In genomic region chr14:56461876-56462275, GRCh38 we compare ENCODE assay signal across 27 cellular contexts.
"Had no signal": no experiment of that assay in that cellular context is flagged by ENCODE, and none has a peak within 500 bp of the region (broad histone marks: within the 10 kb centered on the region; RNA-seq: fewer than 3 reads in every experiment).

No MANE protein-coding gene starts in this region.

- H3K9me3 Mint-ChIP-seq: natural killer cell treated with Interleukin-12 subunit alpha and Interleukin-12 subunit beta and Interleukin-15 and Interleukin-18, amount 100 ng/mL, for 72 hours had no signal

- H3K4me3 ChIP-seq: hepatocyte, left ventricle myocardium inferior, lung, mucosa of descending colon, pancreas, psoas muscle, skin epidermis, suprapubic skin, thoracic aorta, tibial artery, upper lobe of right lung, uterus had no signal

- FAIRE-seq: pancreas had no signal

- H2AFZ ChIP-seq: hepatocyte had no signal

- DNase-seq: islet precursor cell; left ventricle myocardium inferior; midbrain; mucosa of descending colon; naive thymus-derived CD4-positive, alpha-beta T cell; nucleus accumbens; pancreas; psoas muscle; right cardiac atrium; stimulated activated CD4-positive, alpha-beta T cell treated with anti-CD3 and anti-CD28 coated beads, Interleukin-12 subunit alpha, Interleukin-12 subunit beta, amount 100 ng/mL, for 4 hours; stimulated activated CD4-positive, alpha-beta T cell treated with anti-CD3 and anti-CD28 coated beads, Interleukin-15, amount 100 ng/mL, for 24 hours; stimulated activated CD4-positive, alpha-beta T cell treated with anti-CD3 and anti-CD28 coated beads, Interleukin-2, amount 100 ng/mL, for 24 hours; stimulated activated CD4-positive, alpha-beta T cell treated with anti-CD3 and anti-CD28 coated beads, Interleukin-4, amount 100 ng/mL, for 24 hours; stimulated activated naive CD4-positive, alpha-beta T cell; tibial artery; trophoblast cell; upper lobe of right lung; uterus had no signal

- H3K4me1 ChIP-seq: left ventricle myocardium inferior, pancreas, psoas muscle, suprapubic skin, tibial artery, upper lobe of right lung, uterus had no signal

- ATAC-seq: mucosa of descending colon; naive thymus-derived CD4-positive, alpha-beta T cell; natural killer cell treated with Interleukin-12 subunit alpha and Interleukin-12 subunit beta and Interleukin-15 and Interleukin-18, amount 100 ng/mL, for 72 hours; pancreas; psoas muscle; right cardiac atrium; sciatic nerve; stimulated activated effector memory CD8-positive, alpha-beta T cell treated with anti-CD3 and anti-CD28 coated beads, Interleukin-12 subunit alpha, Interleukin-12 subunit beta, amount 100 ng/mL, for 72 hours; upper lobe of right lung had no signal

- H3K27me3 ChIP-seq: pancreas, suprapubic skin, tibial artery, upper lobe of right lung, uterus had no signal

- H3K4me1 Mint-ChIP-seq: naive thymus-derived CD4-positive, alpha-beta T cell; stimulated activated effector memory CD8-positive, alpha-beta T cell treated with anti-CD3 and anti-CD28 coated beads, Interleukin-12 subunit alpha, Interleukin-12 subunit beta, amount 100 ng/mL, for 72 hours had no signal

- H3K27ac Mint-ChIP-seq: naive thymus-derived CD4-positive, alpha-beta T cell; natural killer cell treated with Interleukin-12 subunit alpha and Interleukin-12 subunit beta and Interleukin-15 and Interleukin-18, amount 100 ng/mL, for 72 hours; stimulated activated effector memory CD8-positive, alpha-beta T cell treated with anti-CD3 and anti-CD28 coated beads, Interleukin-12 subunit alpha, Interleukin-12 subunit beta, amount 100 ng/mL, for 72 hours; stimulated activated naive CD8-positive, alpha-beta T cell treated with anti-CD3 and anti-CD28 coated beads, Interleukin-15, Interleukin-2, amounts not matched to agents 100 ng/mL and 50 ng/mL, for 24 hours had no signal

- H3K36me3 Mint-ChIP-seq: natural killer cell treated with Interleukin-12 subunit alpha and Interleukin-12 subunit beta and Interleukin-15 and Interleukin-18, amount 100 ng/mL, for 72 hours; stimulated activated effector memory CD8-positive, alpha-beta T cell treated with anti-CD3 and anti-CD28 coated beads, Interleukin-12 subunit alpha, Interleukin-12 subunit beta, amount 100 ng/mL, for 72 hours had no signal

- H3K9me3 ChIP-seq: mucosa of descending colon, pancreas, psoas muscle, suprapubic skin, thoracic aorta, tibial artery, upper lobe of right lung, uterus had no signal

- H3K27ac ChIP-seq: hepatocyte, left ventricle myocardium inferior, pancreas, psoas muscle, skin epidermis, suprapubic skin, thoracic aorta, tibial artery, upper lobe of right lung, uterus had no signal

- H3K79me2 ChIP-seq: hepatocyte had no signal

- H3K36me3 ChIP-seq: left ventricle myocardium inferior, pancreas, suprapubic skin, thoracic aorta, tibial artery, upper lobe of right lung, uterus had no signal

- H3K4me3 Mint-ChIP-seq: naive thymus-derived CD4-positive, alpha-beta T cell; natural killer cell treated with Interleukin-12 subunit alpha and Interleukin-12 subunit beta and Interleukin-15 and Interleukin-18, amount 100 ng/mL, for 72 hours; stimulated activated effector memory CD8-positive, alpha-beta T cell treated with anti-CD3 and anti-CD28 coated beads, Interleukin-12 subunit alpha, Interleukin-12 subunit beta, amount 100 ng/mL, for 72 hours; stimulated activated naive CD8-positive, alpha-beta T cell treated with anti-CD3 and anti-CD28 coated beads, Interleukin-15, Interleukin-2, amounts not matched to agents 100 ng/mL and 50 ng/mL, for 24 hours had no signal

- H3K4me2 ChIP-seq: hepatocyte had no signal
